29 cellular contexts compared by ENCODE assay signal in genomic region chr5:72458407-72458806, GRCh38. TPM values are rescaled to one million over a fixed set of nuclear protein-coding genes. Genes with fewer than 3 reads are reported as not detected.
"Had no signal": no experiment of that assay in that cellular context is flagged by ENCODE, and none has a peak within 500 bp of the region (broad histone marks: within the 10 kb centered on the region; RNA-seq: fewer than 3 reads in every experiment).

No MANE protein-coding gene starts in this region.

- H3K27ac ChIP-seq: neutrophil, right lobe of liver, spleen had no signal

- FAIRE-seq: endometrium, frontal cortex, keratinocyte had no signal

- ATAC-seq: esophagus mucosa, left cardiac atrium, left ventricle myocardium superior, psoas muscle, right lobe of liver had no signal

- H3K4me3 ChIP-seq: lung, psoas muscle, right lobe of liver, spleen, stomach, thoracic aorta had no signal

- DNase-seq: cortex of kidney; effector memory CD4-positive, alpha-beta T cell; immature natural killer cell; left cardiac atrium; left ventricle myocardium superior; mesenchymal stem cell; midbrain; naive B cell; nephron progenitor cell; psoas muscle; retina; right lobe of liver; spleen; stimulated activated CD4-positive, alpha-beta T cell treated with anti-CD3 and anti-CD28 coated beads, Interleukin-15, amount 100 ng/mL, for 24 hours; stimulated activated CD4-positive, alpha-beta T cell treated with anti-CD3 and anti-CD28 coated beads, Interleukin-1b, Interleukin-23, amount 100 ng/mL, for 48 hours; stimulated activated CD4-positive, alpha-beta T cell treated with anti-CD3 and anti-CD28 coated beads, Interleukin-4, amount 100 ng/mL, for 4 hours; stimulated activated naive CD4-positive, alpha-beta T cell; stomach; substantia nigra; trophoblast cell had no signal

- H3K27me3 ChIP-seq: neutrophil, right lobe of liver, spleen, stomach had no signal

- H3K36me3 ChIP-seq: neutrophil, right lobe of liver, stomach, thoracic aorta had no signal

- H3K9me3 ChIP-seq: neutrophil, psoas muscle, right lobe of liver, spleen, stomach, thoracic aorta had no signal

RNA-seq across cellular contexts. Expression of gene ZNF366, which starts 48.8 kb away (rescaled TPM):
- total RNA-seq: fibroblast of lung, osteoblast had no signal
- polyA plus RNA-seq: fibroblast of lung, keratinocyte had no signal
